Comparison of ENCODE assay signal across 8 cellular contexts in the genomic region with DNA sequence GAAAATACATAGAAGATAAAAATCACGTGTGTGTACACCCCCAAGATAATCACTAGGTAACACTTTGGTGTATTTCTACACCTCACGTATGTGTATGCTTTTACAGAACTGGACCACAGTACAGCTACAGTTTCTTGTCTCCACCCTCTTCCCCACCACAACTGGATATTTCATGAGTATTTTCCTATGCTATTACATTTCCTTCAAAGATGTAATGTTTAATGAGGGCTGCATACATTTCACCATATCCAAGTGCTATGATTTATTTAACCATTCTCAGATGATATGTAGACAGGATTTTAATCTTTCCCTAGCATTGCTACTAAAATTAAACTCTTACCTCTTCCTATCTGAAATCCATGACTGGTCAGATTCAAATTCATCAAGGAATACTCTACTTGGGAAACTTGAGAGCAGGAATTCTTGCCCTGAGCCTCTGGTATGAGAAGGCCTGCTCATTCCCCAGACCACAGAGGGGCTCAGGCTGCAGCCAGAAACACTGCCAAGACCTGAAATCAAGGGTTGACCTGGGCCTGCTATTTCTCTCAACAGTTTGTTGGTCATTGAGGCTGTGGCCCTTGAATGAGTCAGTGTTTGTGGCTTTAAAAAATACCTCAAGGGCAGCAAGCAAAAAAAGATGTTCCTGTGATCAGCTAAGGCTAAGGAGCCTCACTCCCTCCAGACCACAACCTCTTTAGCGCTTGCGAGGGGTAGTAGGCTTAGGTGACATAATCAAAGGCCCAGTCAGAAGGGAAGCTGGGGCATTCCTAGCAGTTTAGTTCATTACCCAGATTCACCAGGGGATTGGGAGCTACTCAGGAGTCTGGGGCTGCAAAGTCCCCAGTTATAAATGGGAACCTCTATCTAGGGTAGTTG. TPM values are rescaled to one million over a fixed set of nuclear protein-coding genes. Genes with fewer than 3 reads are reported as not detected.
DNase-seq lines count a peak whose midpoint lies in the region; ATAC-seq and TF ChIP-seq lines count a peak whose summit lies in the region.

No MANE protein-coding gene starts in this region.

- no peak overlapping the region for H3K4me3 ChIP-seq in cardiac muscle cell
- H3K4me3 ChIP-seq in heart right ventricle = no peak overlapping the region
- no peak overlapping the region for H3K4me3 ChIP-seq in adipocyte (ENCODE audit: low read length)

- intact Hi-C loops in heart right ventricle (cut with DNase I) = no loop called here

- TF ChIP-seq CTCF in cardiac muscle cell (IDR thresholded peaks at IDR 0.05; ENCODE audit: low read depth, low read length) = no peak
- TF ChIP-seq CTCF in heart right ventricle (IDR thresholded peaks at IDR 0.05) = no peak

- no peak overlapping the region for H3K9ac ChIP-seq in adipocyte (ENCODE audit: low read length)

- peaks cover 24 to 31% of the 10 kb centered on the region in 2 donors for H3K4me1 Mint-ChIP-seq in stimulated activated naive B cell treated with anti-CD40 and anti-IgM and Interleukin-4, amounts not matched to agents 10 μg/mL and 1 μg/mL and 100 μg/mL, for 72 hours

- ATAC-seq in heart right ventricle = no peak
- peak; percentile 79 for ATAC-seq in HG03342 (IDR thresholded peaks at IDR 0.05; ENCODE audit: unreplicated experiment)
- ATAC-seq in stimulated activated naive B cell treated with anti-CD40 and anti-IgM and Interleukin-4, amounts not matched to agents 10 μg/mL and 1 μg/mL and 100 μg/mL, for 72 hours (replicated peaks) = peak; percentile 74 to 86

- H3K27me3 ChIP-seq in cardiac muscle cell = no peaks in the 10 kb centered on the region
- no peaks in the 10 kb centered on the region for H3K27me3 ChIP-seq in heart right ventricle
- no peaks in the 10 kb centered on the region for H3K27me3 ChIP-seq in adipocyte (replicated peaks; ENCODE audit: control insufficient read depth, insufficient read depth, low read length)

- no peaks in the 10 kb centered on the region for H3K27me3 Mint-ChIP-seq in stimulated activated naive B cell treated with anti-CD40 and anti-IgM and Interleukin-4, amounts not matched to agents 10 μg/mL and 1 μg/mL and 100 μg/mL, for 72 hours

- WGBS in heart right ventricle, 2 donors = 64 to 76% methylated on average over 4 of the region's 4 CpGs

- peak overlapping the region; percentile 91 for H3K27ac ChIP-seq in cardiac muscle cell
- peak overlapping the region in 3 of 10 donors; percentile 1 to 23 (median 11) for H3K27ac ChIP-seq in heart right ventricle

- H3K4me1 ChIP-seq in cardiac muscle cell (ENCODE audit: low read depth) (peaks cover 49% of the 10 kb centered on the region), heart right ventricle (peaks cover 4 to 30% (median 13%) of the 10 kb centered on the region in 9 donors), adipocyte (ENCODE audit: control insufficient read depth, insufficient read depth, low read length) (peaks cover 14% of the 10 kb centered on the region)

- H3K9me3 Mint-ChIP-seq in stimulated activated naive B cell treated with anti-CD40 and anti-IgM and Interleukin-4, amounts not matched to agents 10 μg/mL and 1 μg/mL and 100 μg/mL, for 72 hours = no peaks in the 10 kb centered on the region

- no peak overlapping the region for H3K4me3 Mint-ChIP-seq in stimulated activated naive B cell treated with anti-CD40 and anti-IgM and Interleukin-4, amounts not matched to agents 10 μg/mL and 1 μg/mL and 100 μg/mL, for 72 hours

- H3K9me3 ChIP-seq in cardiac muscle cell (ENCODE audit: low read depth) (no peaks in the 10 kb centered on the region), heart right ventricle (no peaks in the 10 kb centered on the region), adipocyte (ENCODE audit: control insufficient read depth, low read length) (no peaks in the 10 kb centered on the region)

- no peaks in the 10 kb centered on the region for H3K36me3 ChIP-seq in cardiac muscle cell
- no peaks in the 10 kb centered on the region for H3K36me3 ChIP-seq in heart right ventricle
- no peaks in the 10 kb centered on the region for H3K36me3 ChIP-seq in adipocyte (ENCODE audit: control insufficient read depth, insufficient read depth, low read length, severe bottlenecking)

- H3K36me3 Mint-ChIP-seq in stimulated activated naive B cell treated with anti-CD40 and anti-IgM and Interleukin-4, amounts not matched to agents 10 μg/mL and 1 μg/mL and 100 μg/mL, for 72 hours = peaks cover 2 to 4% of the 10 kb centered on the region in 2 donors

- H3K27ac Mint-ChIP-seq in stimulated activated naive B cell treated with anti-CD40 and anti-IgM and Interleukin-4, amounts not matched to agents 10 μg/mL and 1 μg/mL and 100 μg/mL, for 72 hours = no peak overlapping the region

- DNase-seq in cardiac muscle cell (ENCODE audit: low read depth in 1 of 2, low spot score in 1 of 2) (peak; percentile 53 to 89), heart right ventricle (no peak), adipocyte (ENCODE audit: low read depth) (peak; percentile 86), T-helper 9 cell (no peak), globus pallidus (ENCODE audit: low spot score) (no peak), inferior parietal cortex (ENCODE audit: extremely low spot score) (no peak)
- peak; percentile 3 for DNase-seq in stimulated activated naive B cell treated with anti-CD40 and anti-IgM and Interleukin-4, amounts not matched to agents 10 μg/mL and 1 μg/mL and 100 μg/mL, for 72 hours

RNA-seq across cellular contexts. Expression of a gene that starts 55.5 kb away (rescaled TPM):
- total RNA-seq in cardiac muscle cell (32.7 and 61.3 TPM in 2 replicates), heart right ventricle (10 to 100 TPM in 9 of 10 donors, 1 to 10 TPM in 1; 7.3 to 19.1 (median 15.8) TPM)
- polyA plus RNA-seq in cardiac muscle cell (29.0 and 55.4 TPM in 2 replicates), heart right ventricle (10 to 100 TPM in 1 of 2 donors, 1 to 10 TPM in 1; 2.5 to 11.0 TPM)

Comparison
In these comparisons a context has a peak if more than half of its experiments do, and no peak if none do; other contexts are left out.
1. DNase-seq: peak in cardiac muscle cell (2 of 2), adipocyte (single experiment) and stimulated activated naive B cell treated with anti-CD40 and anti-IgM and Interleukin-4, amounts not matched to agents 10 μg/mL and 1 μg/mL and 100 μg/mL, for 72 hours (single experiment); none in heart right ventricle (0 of 2), T-helper 9 cell (single experiment), globus pallidus (single experiment) and inferior parietal cortex (single experiment).
2. ATAC-seq: peak in HG03342 (single experiment) and stimulated activated naive B cell treated with anti-CD40 and anti-IgM and Interleukin-4, amounts not matched to agents 10 μg/mL and 1 μg/mL and 100 μg/mL, for 72 hours (2 of 2); none in heart right ventricle (0 of 8).